17 cellular contexts compared by ENCODE assay signal in genomic region chr17:70621593-70621992, GRCh38.
DNase-seq lines count a peak whose midpoint lies in the region; ATAC-seq, FAIRE-seq and TF ChIP-seq lines count a peak whose summit lies in the region.
"Had no signal": no experiment of that assay in that cellular context is flagged by ENCODE, and none has a peak within 500 bp of the region (broad histone marks: within the 10 kb centered on the region; RNA-seq: fewer than 3 reads in every experiment).

No MANE protein-coding gene starts in this region.

- intact Hi-C loops in A673 (cut with micrococcal nuclease; ENCODE audit: unreplicated experiment) (loop anchor here (5.0 kb wide), 2 partner anchors 474 to 1054 kb away; no protein-coding TSS in a partner anchor), OCI-LY7 (cut with micrococcal nuclease; ENCODE audit: unreplicated experiment) (loop anchor here (5.0 kb wide), 1 partner anchor 1094 kb away; no protein-coding TSS in a partner anchor)

- H3K27me3 Mint-ChIP-seq in astrocyte (ENCODE audit: low read depth, unreplicated experiment) = no peaks in the 10 kb centered on the region
- no peaks in the 10 kb centered on the region for H3K27me3 Mint-ChIP-seq in endodermal cell (ENCODE audit: insufficient read depth)
- H3K27me3 Mint-ChIP-seq: activated naive CD4-positive, alpha-beta T cell treated with anti-CD3 and anti-CD28 coated beads, Interleukin-2, amount 50 U/mL, for 24 hours had no signal

- H3K9me3 Mint-ChIP-seq in astrocyte (ENCODE audit: unreplicated experiment) = no peaks in the 10 kb centered on the region
- no peaks in the 10 kb centered on the region for H3K9me3 Mint-ChIP-seq in endodermal cell
- H3K9me3 Mint-ChIP-seq: H9 had no signal

- H3K4me1 Mint-ChIP-seq in astrocyte (ENCODE audit: low read depth, unreplicated experiment) (peaks cover 4% of the 10 kb centered on the region), endodermal cell (no peaks in the 10 kb centered on the region)
- H3K4me1 Mint-ChIP-seq: activated naive CD4-positive, alpha-beta T cell treated with anti-CD3 and anti-CD28 coated beads, Interleukin-2, amount 50 U/mL, for 24 hours had no signal

- DNase-seq in A673 (ENCODE audit: low spot score) (peak; percentile 18), H4 (ENCODE audit: low spot score) (peak; percentile 45), astrocyte (ENCODE audit: low read depth) (peak; percentile 42), medulla oblongata (ENCODE audit: extremely low spot score) (peak; percentile 71), endodermal cell (no peak), OCI-LY7 (ENCODE audit: low spot score) (no peak), NCI-H82 treated with DMSO at 0.1 percent for 48 hours (lab: John Stamatoyannopoulos, UW; ENCODE audit: unreplicated experiment) (no peak)
- DNase-seq: BE2C; cortex of kidney; immature natural killer cell; sigmoid colon; stimulated activated naive CD8-positive, alpha-beta T cell treated with anti-CD3 and anti-CD28 coated beads, Interleukin-15, Interleukin-2, amounts not matched to agents 100 U/mL and 50 U/mL, for 24 hours had no signal

- POLR2A ChIA-PET in A673 (lab: Charles Lee; ENCODE audit: low non-redundant PET) = no interaction called here
- POLR2A ChIA-PET in OCI-LY7 (lab: Charles Lee) = no interaction called here

- H3K9me2 ChIP-seq in OCI-LY7 (ENCODE audit: insufficient read depth, low read length) = no peaks in the 10 kb centered on the region

- H3K27me3 ChIP-seq in A673 (replicated peaks; ENCODE audit: insufficient read depth, low read depth, low read length, poor library complexity) = no peaks in the 10 kb centered on the region
- no peaks in the 10 kb centered on the region for H3K27me3 ChIP-seq in astrocyte (ENCODE audit: insufficient read depth, low read length)
- no peaks in the 10 kb centered on the region for H3K27me3 ChIP-seq in endodermal cell (ENCODE audit: control insufficient read depth, insufficient read depth, low read length, poor library complexity, severe bottlenecking)
- H3K27me3 ChIP-seq: sigmoid colon had no signal

- H3K36me3 Mint-ChIP-seq in astrocyte (ENCODE audit: low read depth, unreplicated experiment) = no peaks in the 10 kb centered on the region
- H3K36me3 Mint-ChIP-seq in endodermal cell (ENCODE audit: low read depth) = no peaks in the 10 kb centered on the region
- H3K36me3 Mint-ChIP-seq: activated naive CD4-positive, alpha-beta T cell treated with anti-CD3 and anti-CD28 coated beads, Interleukin-2, amount 50 U/mL, for 24 hours had no signal

- 82 to 93% methylated on average over 5 of the region's 5 CpGs for WGBS in endodermal cell (ENCODE audit: insufficient coverage in 1 of 2, insufficient read length in 1 of 2), 2 experiments

- no peak for ATAC-seq in HG02973 (IDR thresholded peaks at IDR 0.05; ENCODE audit: unreplicated experiment)
- ATAC-seq: stimulated activated naive CD8-positive, alpha-beta T cell treated with anti-CD3 and anti-CD28 coated beads, Interleukin-15, Interleukin-2, amounts not matched to agents 100 U/mL and 50 U/mL, for 24 hours had no signal

- no peaks in the 10 kb centered on the region for H3K9me3 ChIP-seq in A673 (ENCODE audit: low read depth, low read length, poor library complexity, severe bottlenecking)
- H3K9me3 ChIP-seq in astrocyte (ENCODE audit: insufficient read depth, low read depth, low read length) = no peaks in the 10 kb centered on the region
- H3K9me3 ChIP-seq in endodermal cell (ENCODE audit: control insufficient read depth, low read length) = no peaks in the 10 kb centered on the region
- H3K9me3 ChIP-seq in OCI-LY7 (ENCODE audit: low read length) = no peaks in the 10 kb centered on the region
- H3K9me3 ChIP-seq: BE2C, sigmoid colon had no signal

- no peak for TF ChIP-seq CTCF in A673 (conservative IDR thresholded peaks at IDR 0.05; ENCODE audit: low read depth, low read length)
- no peak for TF ChIP-seq CTCF in astrocyte (IDR thresholded peaks at IDR 0.05; ENCODE audit: insufficient read depth, low read depth, low read length)
- TF ChIP-seq CTCF in endodermal cell (conservative IDR thresholded peaks at IDR 0.05) = no peak
- TF ChIP-seq CTCF in OCI-LY7 (conservative IDR thresholded peaks at IDR 0.05; ENCODE audit: low read length) = no peak

- H4K20me1 ChIP-seq in astrocyte (ENCODE audit: insufficient read depth, low read length) (no peaks in the 10 kb centered on the region), OCI-LY7 (ENCODE audit: insufficient read depth, low read length) (no peaks in the 10 kb centered on the region)

- H3K79me2 ChIP-seq in astrocyte (ENCODE audit: insufficient read depth, low read length) (no peaks in the 10 kb centered on the region), OCI-LY7 (ENCODE audit: insufficient read depth, low read depth, low read length) (no peaks in the 10 kb centered on the region)

- CTCF ChIA-PET in A673 (lab: Charles Lee) (no interaction called here), OCI-LY7 (lab: Charles Lee; ENCODE audit: unreplicated experiment) (no interaction called here)

- H2AFZ ChIP-seq in astrocyte (ENCODE audit: low read depth, low read length) (no peak overlapping the region), OCI-LY7 (ENCODE audit: low read length) (no peak overlapping the region)

- H3K36me3 ChIP-seq in A673 (ENCODE audit: insufficient read depth, low read length, poor library complexity, severe bottlenecking) = no peaks in the 10 kb centered on the region
- H3K36me3 ChIP-seq in astrocyte (ENCODE audit: insufficient read depth, low read length) = no peaks in the 10 kb centered on the region
- no peaks in the 10 kb centered on the region for H3K36me3 ChIP-seq in endodermal cell (ENCODE audit: control insufficient read depth, insufficient read depth, low read length)
- no peaks in the 10 kb centered on the region for H3K36me3 ChIP-seq in OCI-LY7 (ENCODE audit: insufficient read depth, low read length)
- H3K36me3 ChIP-seq: BE2C, sigmoid colon had no signal

- H3K27ac ChIP-seq in A673 (ENCODE audit: low read depth, low read length, poor library complexity, severe bottlenecking) = no peak overlapping the region
- no peak overlapping the region for H3K27ac ChIP-seq in astrocyte (ENCODE audit: low read depth, low read length)
- no peak overlapping the region for H3K27ac ChIP-seq in endodermal cell (ENCODE audit: low read depth, low read length)
- no peak overlapping the region for H3K27ac ChIP-seq in OCI-LY7 (ENCODE audit: low read depth, low read length, poor library complexity, severe bottlenecking)
- H3K27ac ChIP-seq: sigmoid colon had no signal

- H3K27ac Mint-ChIP-seq in astrocyte (ENCODE audit: unreplicated experiment) (peak overlapping the region; percentile 64), endodermal cell (no peak overlapping the region)
- H3K27ac Mint-ChIP-seq: activated naive CD4-positive, alpha-beta T cell treated with anti-CD3 and anti-CD28 coated beads, Interleukin-2, amount 50 U/mL, for 24 hours; H9; immature natural killer cell had no signal

- no peak for FAIRE-seq in astrocyte (lab: Jason Lieb, UNC)
- FAIRE-seq: GM12892, GM19239 had no signal

- no TSS peak for BruUV-seq in A673 (replicated peaks; lab: Mats Ljungman, UMichigan)
- BruUV-seq in OCI-LY7 (replicated peaks; lab: Mats Ljungman, UMichigan) = no TSS peak

- H3K4me1 ChIP-seq in A673 (ENCODE audit: insufficient read depth, low read length, poor library complexity, severe bottlenecking) = no peaks in the 10 kb centered on the region
- no peaks in the 10 kb centered on the region for H3K4me1 ChIP-seq in astrocyte (ENCODE audit: insufficient read depth, low read length)
- no peaks in the 10 kb centered on the region for H3K4me1 ChIP-seq in endodermal cell (ENCODE audit: control insufficient read depth, insufficient read depth, low read length)
- H3K4me1 ChIP-seq in OCI-LY7 (ENCODE audit: insufficient read depth, low read length, poor library complexity, severe bottlenecking) = no peaks in the 10 kb centered on the region
- H3K4me1 ChIP-seq: BE2C, sigmoid colon had no signal

- H3K4me3 ChIP-seq in A673 (ENCODE audit: low read depth, low read length, poor library complexity, severe bottlenecking) (no peak overlapping the region), astrocyte (ENCODE audit: insufficient read depth, low read depth, low read length) (no peak overlapping the region), endodermal cell (ENCODE audit: low read length) (no peak overlapping the region), OCI-LY7 (ENCODE audit: low read depth, low read length, poor library complexity, severe bottlenecking) (no peak overlapping the region)
- H3K4me3 ChIP-seq: sigmoid colon had no signal

- no peak overlapping the region for H3K4me3 Mint-ChIP-seq in astrocyte (ENCODE audit: unreplicated experiment)
- no peak overlapping the region for H3K4me3 Mint-ChIP-seq in endodermal cell
- H3K4me3 Mint-ChIP-seq: activated naive CD4-positive, alpha-beta T cell treated with anti-CD3 and anti-CD28 coated beads, Interleukin-2, amount 50 U/mL, for 24 hours; H9; immature natural killer cell had no signal

- H3K9ac ChIP-seq in astrocyte (ENCODE audit: low read length) = no peak overlapping the region
- no peak overlapping the region for H3K9ac ChIP-seq in endodermal cell (ENCODE audit: extremely low read depth, low read length, poor library complexity, severe bottlenecking)

- H3K4me2 ChIP-seq in astrocyte (ENCODE audit: low read length) (no peak overlapping the region), OCI-LY7 (ENCODE audit: low read length) (no peak overlapping the region)

Comparison
In these comparisons a context has a peak if more than half of its experiments do, and no peak if none do; other contexts are left out.
1. DNase-seq: peak in A673 (single experiment), H4 (single experiment), astrocyte (single experiment) and medulla oblongata (single experiment); none in endodermal cell (single experiment), OCI-LY7 (single experiment) and NCI-H82 treated with DMSO at 0.1 percent for 48 hours (single experiment).